Comparison of ENCODE assay signal across 1 cellular context in genomic region chr20:57109151-57109953, GRCh38.
TF ChIP-seq lines count a peak whose summit lies in the region.

No MANE protein-coding gene starts in this region.

TF ChIP-seq in HepG2, 621 proteins besides CTCF, POLR2A, EP300 and RAD21 (continued from another document and continues in another):
- no peak for TF ChIP-seq EZH2 (conservative IDR thresholded peaks at IDR 0.05; ENCODE audit: low read depth, low read length)
- no peak for TF ChIP-seq ZBTB10 (CRISPR knock-in tag; IDR thresholded peaks at IDR 0.05; ENCODE audit: borderline replicate concordance)
- TF ChIP-seq PITX1 (CRISPR knock-in tag; IDR thresholded peaks at IDR 0.05): no peak
- TF ChIP-seq ZNF335 (CRISPR knock-in tag; IDR thresholded peaks at IDR 0.05): no peak
- TF ChIP-seq CBX5 (CRISPR knock-in tag; IDR thresholded peaks at IDR 0.05; ENCODE audit: borderline replicate concordance): peak; percentile 18; the same call in 1 of the 2 replicates
- TF ChIP-seq SMARCC2 (IDR thresholded peaks at IDR 0.05): no peak
- TF ChIP-seq ZNF691 (CRISPR knock-in tag; IDR thresholded peaks at IDR 0.05; ENCODE audit: borderline replicate concordance, low read depth): no peak
- no peak for TF ChIP-seq ATF5 (CRISPR knock-in tag; IDR thresholded peaks at IDR 0.05; ENCODE audit: low read depth)
- TF ChIP-seq NRL (CRISPR knock-in tag; IDR thresholded peaks at IDR 0.05; ENCODE audit: borderline replicate concordance): 0 out of 2 replicates have a peak, but pooled peaks have one; percentile 19
- TF ChIP-seq ZNF569 (CRISPR knock-in tag; IDR thresholded peaks at IDR 0.05; ENCODE audit: borderline replicate concordance): no peak
- peak; percentile 72; the same call in 1 of the 2 replicates for TF ChIP-seq ZNF572 (CRISPR knock-in tag; IDR thresholded peaks at IDR 0.05)
- TF ChIP-seq AGO2 (optimal IDR thresholded peaks at IDR 0.05; ENCODE audit: low read depth, low read length): no peak
- no peak for TF ChIP-seq ZNF597 (CRISPR knock-in tag; IDR thresholded peaks at IDR 0.05)
- no peak for TF ChIP-seq PAX8 (CRISPR knock-in tag; IDR thresholded peaks at IDR 0.05; ENCODE audit: borderline replicate concordance)
- TF ChIP-seq ZNF282 (IDR thresholded peaks at IDR 0.05; ENCODE audit: partially characterized antibody): no peak
- 0 out of 2 replicates have a peak, but pooled peaks have one; percentile 40 for TF ChIP-seq THAP8 (CRISPR knock-in tag; IDR thresholded peaks at IDR 0.05; ENCODE audit: borderline replicate concordance)
- no peak for TF ChIP-seq KAT7 (CRISPR knock-in tag; IDR thresholded peaks at IDR 0.05; ENCODE audit: borderline replicate concordance)
- no peak for TF ChIP-seq JUN (CRISPR knock-in tag; IDR thresholded peaks at IDR 0.05)
- peak; percentile 74 for TF ChIP-seq MAX (IDR thresholded peaks at IDR 0.05)
- TF ChIP-seq PRPF4 (IDR thresholded peaks at IDR 0.05; ENCODE audit: low read depth, low read length, poor library complexity, severe bottlenecking): no peak
- TF ChIP-seq RFXAP (CRISPR knock-in tag; IDR thresholded peaks at IDR 0.05; ENCODE audit: borderline replicate concordance): no peak
- no peak for TF ChIP-seq PRDM15 (CRISPR knock-in tag; IDR thresholded peaks at IDR 0.05)
- no peak for TF ChIP-seq BCL3 (CRISPR knock-in tag; IDR thresholded peaks at IDR 0.05)
- peak; percentile 47; the same call in 1 of the 2 replicates for TF ChIP-seq HOXA3 (CRISPR knock-in tag; IDR thresholded peaks at IDR 0.05)
- no peak for TF ChIP-seq TEF (CRISPR knock-in tag; IDR thresholded peaks at IDR 0.05)
- TF ChIP-seq ZNF552 (CRISPR knock-in tag; IDR thresholded peaks at IDR 0.05; ENCODE audit: borderline replicate concordance): no peak
- no peak for TF ChIP-seq ZNF24 (IDR thresholded peaks at IDR 0.05)
- no peak for TF ChIP-seq PCBP2 (optimal IDR thresholded peaks at IDR 0.05; ENCODE audit: low read depth, low read length, poor library complexity, severe bottlenecking)
- TF ChIP-seq ZNF782 (CRISPR knock-in tag; IDR thresholded peaks at IDR 0.05; ENCODE audit: borderline replicate concordance): no peak
- TF ChIP-seq NFRKB (IDR thresholded peaks at IDR 0.05): no peak
- no peak for TF ChIP-seq HNF1A (IDR thresholded peaks at IDR 0.05; ENCODE audit: low read depth)
- no peak for TF ChIP-seq HNF1A (CRISPR knock-in tag; IDR thresholded peaks at IDR 0.05; ENCODE audit: borderline replicate concordance)
- no peak for TF ChIP-seq SNAPC4 (CRISPR knock-in tag; IDR thresholded peaks at IDR 0.05)
- no peak for TF ChIP-seq ZIK1 (CRISPR knock-in tag; IDR thresholded peaks at IDR 0.05; ENCODE audit: borderline replicate concordance, low read depth)
